In genomic region chr3:7396534-7396933, GRCh38 we compare ENCODE assay signal across 29 cellular contexts.
"Had no signal": no experiment of that assay in that cellular context is flagged by ENCODE, and none has a peak within 500 bp of the region (broad histone marks: within the 10 kb centered on the region; RNA-seq: fewer than 3 reads in every experiment).

No MANE protein-coding gene starts in this region.

- ATAC-seq: stimulated activated effector memory CD8-positive, alpha-beta T cell treated with anti-CD3 and anti-CD28 coated beads, Interleukin-12 subunit alpha, Interleukin-12 subunit beta, amount 100 ng/mL, for 72 hours; stimulated activated memory B cell treated with anti-CD40 and anti-IgM and Interleukin-4, amounts not matched to agents 10 μg/mL and 1 μg/mL and 100 μg/mL, for 72 hours; stimulated activated naive B cell treated with anti-CD40 and anti-IgM and Interleukin-4, amounts not matched to agents 10 μg/mL and 1 μg/mL and 100 μg/mL, for 72 hours; stimulated activated naive CD8-positive, alpha-beta T cell treated with anti-CD3 and anti-CD28 coated beads, Interleukin-15, amount 100 ng/mL, for 72 hours; stimulated activated naive CD8-positive, alpha-beta T cell treated with anti-CD3 and anti-CD28 coated beads, Interleukin-15, Interleukin-2, amounts not matched to agents 100 U/mL and 50 U/mL, for 24 hours; upper lobe of right lung had no signal

- H3K4me1 ChIP-seq: stomach, suprapubic skin, testis, thyroid gland, tibial artery, tibial nerve, transverse colon, upper lobe of left lung, upper lobe of right lung, uterus, vagina had no signal

- DNase-seq: stimulated activated CD4-positive, alpha-beta T cell treated with anti-CD3 and anti-CD28 coated beads, Interleukin-2, amount 100 ng/mL, for 48 hours; stimulated activated CD4-positive, alpha-beta T cell treated with anti-CD3 and anti-CD28 coated beads, Interleukin-4, amount 100 ng/mL, for 1 hour; stimulated activated CD4-positive, alpha-beta T cell treated with anti-CD3 and anti-CD28 coated beads, Interleukin-4, amount 100 ng/mL, for 24 hours; stimulated activated CD4-positive, alpha-beta T cell treated with anti-CD3 and anti-CD28 coated beads, Interleukin-4, amount 100 ng/mL, for 4 hours; stimulated activated CD8-positive, alpha-beta memory T cell treated with anti-CD3 and anti-CD28 coated beads, Interleukin-4, amount 100 ng/mL, for 48 hours; stimulated activated naive B cell treated with anti-CD40 and anti-IgM and Interleukin-4, amounts not matched to agents 10 μg/mL and 1 μg/mL and 100 μg/mL, for 72 hours; stimulated activated naive CD4-positive, alpha-beta T cell; stimulated activated naive CD4-positive, alpha-beta T cell treated with Interleukin-2 at 50 U/mL for 16 hours; stimulated activated naive CD8-positive, alpha-beta T cell treated with anti-CD3 and anti-CD28 coated beads, Interleukin-15, amount 100 ng/mL, for 72 hours; stimulated activated naive CD8-positive, alpha-beta T cell treated with anti-CD3 and anti-CD28 coated beads, Interleukin-15, Interleukin-2, amounts not matched to agents 100 U/mL and 50 U/mL, for 24 hours; stomach; substantia nigra; testis; thyroid gland; tibial artery; transverse colon; trophoblast cell; upper lobe of left lung; upper lobe of right lung; uterus had no signal

- H3K4me3 ChIP-seq: stomach, suprapubic skin, testis, thoracic aorta, thyroid gland, tibial artery, tibial nerve, transverse colon, upper lobe of left lung, upper lobe of right lung, uterus, vagina had no signal

- H3K36me3 Mint-ChIP-seq: stimulated activated effector memory CD8-positive, alpha-beta T cell treated with anti-CD3 and anti-CD28 coated beads, Interleukin-12 subunit alpha, Interleukin-12 subunit beta, amount 100 ng/mL, for 72 hours; stimulated activated memory B cell treated with anti-CD40 and anti-IgM and Interleukin-4, amounts not matched to agents 10 μg/mL and 1 μg/mL and 100 μg/mL, for 72 hours; stimulated activated naive B cell treated with anti-CD40 and anti-IgM and Interleukin-4, amounts not matched to agents 10 μg/mL and 1 μg/mL and 100 μg/mL, for 72 hours; type B pancreatic cell had no signal

- H3K27me3 ChIP-seq: stomach, suprapubic skin, testis, thyroid gland, tibial artery, tibial nerve, transverse colon, upper lobe of left lung, upper lobe of right lung, uterus, vagina had no signal

- H3K36me3 ChIP-seq: stomach, suprapubic skin, thoracic aorta, thyroid gland, tibial artery, tibial nerve, transverse colon, upper lobe of left lung, upper lobe of right lung, uterus, vagina had no signal

- H3K27ac ChIP-seq: stomach, suprapubic skin, testis, thoracic aorta, thyroid gland, tibial artery, tibial nerve, transverse colon, upper lobe of left lung, upper lobe of right lung, uterus, vagina had no signal

- H3K4me1 Mint-ChIP-seq: stimulated activated effector memory CD8-positive, alpha-beta T cell treated with anti-CD3 and anti-CD28 coated beads, Interleukin-12 subunit alpha, Interleukin-12 subunit beta, amount 100 ng/mL, for 72 hours; stimulated activated memory B cell treated with anti-CD40 and anti-IgM and Interleukin-4, amounts not matched to agents 10 μg/mL and 1 μg/mL and 100 μg/mL, for 72 hours; stimulated activated naive B cell treated with anti-CD40 and anti-IgM and Interleukin-4, amounts not matched to agents 10 μg/mL and 1 μg/mL and 100 μg/mL, for 72 hours; stimulated activated naive CD8-positive, alpha-beta T cell treated with anti-CD3 and anti-CD28 coated beads, Interleukin-15, amount 100 ng/mL, for 72 hours had no signal

- FAIRE-seq: urothelium cell line had no signal

- H3K9me3 Mint-ChIP-seq: type B pancreatic cell had no signal

- H3K27me3 Mint-ChIP-seq: stimulated activated memory B cell treated with anti-CD40 and anti-IgM and Interleukin-4, amounts not matched to agents 10 μg/mL and 1 μg/mL and 100 μg/mL, for 72 hours; stimulated activated naive B cell treated with anti-CD40 and anti-IgM and Interleukin-4, amounts not matched to agents 10 μg/mL and 1 μg/mL and 100 μg/mL, for 72 hours; stimulated activated naive CD8-positive, alpha-beta T cell treated with anti-CD3 and anti-CD28 coated beads, Interleukin-15, amount 100 ng/mL, for 72 hours; stimulated activated naive CD8-positive, alpha-beta T cell treated with anti-CD3 and anti-CD28 coated beads, Interleukin-15, Interleukin-2, amounts not matched to agents 100 ng/mL and 50 ng/mL, for 24 hours; type B pancreatic cell had no signal

- H3K27ac Mint-ChIP-seq: stimulated activated effector memory CD8-positive, alpha-beta T cell treated with anti-CD3 and anti-CD28 coated beads, Interleukin-12 subunit alpha, Interleukin-12 subunit beta, amount 100 ng/mL, for 72 hours; stimulated activated memory B cell treated with anti-CD40 and anti-IgM and Interleukin-4, amounts not matched to agents 10 μg/mL and 1 μg/mL and 100 μg/mL, for 72 hours; stimulated activated naive B cell treated with anti-CD40 and anti-IgM and Interleukin-4, amounts not matched to agents 10 μg/mL and 1 μg/mL and 100 μg/mL, for 72 hours; stimulated activated naive CD8-positive, alpha-beta T cell treated with anti-CD3 and anti-CD28 coated beads, Interleukin-15, amount 100 ng/mL, for 72 hours; stimulated activated naive CD8-positive, alpha-beta T cell treated with anti-CD3 and anti-CD28 coated beads, Interleukin-15, Interleukin-2, amounts not matched to agents 100 ng/mL and 50 ng/mL, for 24 hours; type B pancreatic cell had no signal

- H3K9me3 ChIP-seq: stomach, suprapubic skin, testis, thoracic aorta, thyroid gland, tibial artery, transverse colon, upper lobe of left lung, upper lobe of right lung, uterus, vagina had no signal

- H3K4me3 Mint-ChIP-seq: stimulated activated effector memory CD8-positive, alpha-beta T cell treated with anti-CD3 and anti-CD28 coated beads, Interleukin-12 subunit alpha, Interleukin-12 subunit beta, amount 100 ng/mL, for 72 hours; stimulated activated memory B cell treated with anti-CD40 and anti-IgM and Interleukin-4, amounts not matched to agents 10 μg/mL and 1 μg/mL and 100 μg/mL, for 72 hours; stimulated activated naive B cell treated with anti-CD40 and anti-IgM and Interleukin-4, amounts not matched to agents 10 μg/mL and 1 μg/mL and 100 μg/mL, for 72 hours; stimulated activated naive CD8-positive, alpha-beta T cell treated with anti-CD3 and anti-CD28 coated beads, Interleukin-15, amount 100 ng/mL, for 72 hours; stimulated activated naive CD8-positive, alpha-beta T cell treated with anti-CD3 and anti-CD28 coated beads, Interleukin-15, Interleukin-2, amounts not matched to agents 100 ng/mL and 50 ng/mL, for 24 hours; type B pancreatic cell had no signal
